In genomic region chr20:47725248-47725973, GRCh38 we compare ENCODE assay signal across 7 cellular contexts. TPM values are rescaled to one million over a fixed set of nuclear protein-coding genes. Genes with fewer than 3 reads are reported as not detected.
DNase-seq lines count a peak whose midpoint lies in the region; ATAC-seq, FAIRE-seq and TF ChIP-seq lines count a peak whose summit lies in the region.

No MANE protein-coding gene starts in this region.

- H3K4me1 ChIP-seq in heart left ventricle, result peaks cover 0 to 26% (median 6%) of the 10 kb centered on the region in 12 donors

- no peaks in the 10 kb centered on the region for H3K9me3 Mint-ChIP-seq in activated naive CD8-positive, alpha-beta T cell treated with anti-CD3 and anti-CD28 coated beads, Interleukin-2, amount 50 U/mL, for 24 hours

- TF ChIP-seq CTCF in heart left ventricle (IDR thresholded peaks at IDR 0.05), result peak; percentile 77 to 91 (median 86)

- peaks cover 0 to 1% (median 0%) of the 10 kb centered on the region in 9 donors for H3K36me3 ChIP-seq in heart left ventricle

- peak; percentile 66 for DNase-seq in GM12892 (ENCODE audit: insufficient read length)
- DNase-seq in NCI-H1092 treated with DMSO at 0.1 percent for 48 hours (lab: John Stamatoyannopoulos, UW), result peak; percentile 82
- peak; percentile 96 for DNase-seq in SW480 (ENCODE audit: low spot score)
- peak; percentile 79 for DNase-seq in activated naive CD8-positive, alpha-beta T cell treated with anti-CD3 and anti-CD28 coated beads, Interleukin-2, amount 50 U/mL, for 24 hours
- DNase-seq in heart left ventricle, result peak; percentile 71 to 79 (median 77)
- DNase-seq in renal cortical epithelial cell (ENCODE audit: low read depth), result peak; percentile 84

- peak; percentile 65 for ATAC-seq in activated naive CD8-positive, alpha-beta T cell treated with anti-CD3 and anti-CD28 coated beads, Interleukin-2, amount 50 U/mL, for 24 hours
- ATAC-seq in heart left ventricle (peak in 3 of 4 donors; percentile 60 to 64 (median 61)), GM18511 (IDR thresholded peaks at IDR 0.05; ENCODE audit: unreplicated experiment) (no peak)

- WGBS in heart left ventricle, 4 donors, result 50 to 62% (median 58%) methylated on average over 13 to 18 of the region's 18 CpGs

- H3K4me3 Mint-ChIP-seq in activated naive CD8-positive, alpha-beta T cell treated with anti-CD3 and anti-CD28 coated beads, Interleukin-2, amount 50 U/mL, for 24 hours, result no peak overlapping the region

- intact Hi-C loops in heart left ventricle (cut with DNase I), result loop anchor here (1.0 to 5.0 kb wide), 9 partner anchors 47 to 897 kb away; partner anchors contain the start of gene SULF2 (in 1 of the 10)

- no peaks in the 10 kb centered on the region for H3K36me3 Mint-ChIP-seq in activated naive CD8-positive, alpha-beta T cell treated with anti-CD3 and anti-CD28 coated beads, Interleukin-2, amount 50 U/mL, for 24 hours (ENCODE audit: low read depth)

- H3K4me1 Mint-ChIP-seq in activated naive CD8-positive, alpha-beta T cell treated with anti-CD3 and anti-CD28 coated beads, Interleukin-2, amount 50 U/mL, for 24 hours, result peaks cover 33% of the 10 kb centered on the region

- no peak overlapping the region for H3K27ac ChIP-seq in heart left ventricle

- TF ChIP-seq POLR2A in GM12892 (IDR thresholded peaks at IDR 0.05; ENCODE audit: low read depth, low read length), result no peak
- TF ChIP-seq POLR2A in heart left ventricle (IDR thresholded peaks at IDR 0.05), result no peak

- FAIRE-seq in GM12892 (lab: Jason Lieb, UNC), result peak; percentile 92

- H3K27ac Mint-ChIP-seq in activated naive CD8-positive, alpha-beta T cell treated with anti-CD3 and anti-CD28 coated beads, Interleukin-2, amount 50 U/mL, for 24 hours, result peak overlapping the region; percentile 55

- no peaks in the 10 kb centered on the region for H3K27me3 ChIP-seq in heart left ventricle

- no peak overlapping the region for H3K4me3 ChIP-seq in heart left ventricle

- no peaks in the 10 kb centered on the region for H3K9me3 ChIP-seq in heart left ventricle

- no peaks in the 10 kb centered on the region for H3K27me3 Mint-ChIP-seq in activated naive CD8-positive, alpha-beta T cell treated with anti-CD3 and anti-CD28 coated beads, Interleukin-2, amount 50 U/mL, for 24 hours

RNA-seq across cellular contexts. Expression of gene SULF2, which starts 59.9 kb away (rescaled TPM):
- polyA plus RNA-seq in GM12892 (2012; ENCODE audit: missing spikeins), result 4.6 TPM
- total RNA-seq in heart left ventricle, result 10 to 100 TPM; 16.7 to 51.5 (median 33.6) TPM
- polyA plus RNA-seq in heart left ventricle, result 10 to 100 TPM; 16.9 to 26.0 TPM
- 27.1 and 217 TPM in 2 replicates for total RNA-seq in renal cortical epithelial cell
